In genomic region chr15:45314960-45315359, GRCh38 we compare ENCODE assay signal across 12 cellular contexts.
A peak's percentile ranks its signal among the peaks of the same experiment; 100 is the strongest.
DNase-seq lines count a peak whose midpoint lies in the region; ATAC-seq and TF ChIP-seq lines count a peak whose summit lies in the region.
"Had no signal": no experiment of that assay in that cellular context is flagged by ENCODE, and none has a peak within 500 bp of the region (broad histone marks: within the 10 kb centered on the region; RNA-seq: fewer than 3 reads in every experiment).

No MANE protein-coding gene starts in this region.

- no peaks in the 10 kb centered on the region for H3F3A ChIP-seq in GM23338 (replicated peaks; ENCODE audit: low read depth)
- H3F3A ChIP-seq in PC-3 (ENCODE audit: low read length, unreplicated experiment) = no peaks in the 10 kb centered on the region

- H3K9me3 Mint-ChIP-seq in GM23338 = no peaks in the 10 kb centered on the region; the same call in 2 of the 3 replicates

- no peaks in the 10 kb centered on the region for H3K27me3 ChIP-seq in GM23338 (ENCODE audit: insufficient read depth)
- 0 out of 2 replicates have a peak, but pooled peaks cover 3% of the 10 kb centered on the region for H3K27me3 ChIP-seq in PC-3 (ENCODE audit: low read length)

- DNase-seq in GM23338 (ENCODE audit: low spot score) (peak; percentile 78), PC-3 (peak; percentile 65), fibroblast of pulmonary artery (ENCODE audit: low read depth) (peak; percentile 13), pons (ENCODE audit: low spot score) (peak; percentile 69), DMS 273 treated with DMSO at 0.1 percent for 48 hours (lab: John Stamatoyannopoulos, UW) (no peak), NCI-H2107 treated with DMSO at 0.1 percent for 48 hours (lab: John Stamatoyannopoulos, UW; ENCODE audit: unreplicated experiment) (no peak), NCI-H2081 treated with DMSO at 0.1 percent for 48 hours (lab: John Stamatoyannopoulos, UW) (no peak), GM20000 (ENCODE audit: low spot score) (no peak)
- DNase-seq: activated CD8-positive, alpha-beta memory T cell treated with anti-CD3 and anti-CD28 coated beads, Interleukin-2, amount 50 U/mL, for 4 hours; KG1; naive B cell; NCI-H226 had no signal

- no peaks in the 10 kb centered on the region for H3K9me3 ChIP-seq in PC-3 (ENCODE audit: low read length)

- no TSS peak for BruUV-seq in PC-3 (replicated peaks; lab: Mats Ljungman, UMichigan)

- H3K36me3 Mint-ChIP-seq in GM23338 (ENCODE audit: low read depth) = no peaks in the 10 kb centered on the region
- H3K36me3 Mint-ChIP-seq: naive B cell had no signal

- H3K4me2 ChIP-seq in GM23338 (no peak overlapping the region), PC-3 (ENCODE audit: low read length) (peak overlapping the region; percentile 34; the same call in 1 of the 2 replicates)

- no peak overlapping the region for H3K27ac Mint-ChIP-seq in GM23338

- CTCF ChIA-PET in PC-3 (lab: Charles Lee) = interaction anchor here (0.6 to 0.7 kb wide), 2 partner anchors 87 to 89 kb away, joined by 3 to 4 read pairs; a partner anchor contains a TSS

- H3K4me3 Mint-ChIP-seq in GM23338 = no peak overlapping the region

- H3K9ac ChIP-seq in PC-3 (ENCODE audit: low read length) = no peak overlapping the region

- H3K27me3 Mint-ChIP-seq in GM23338 (ENCODE audit: insufficient read depth, low read depth, poor library complexity) = peaks cover 3% of the 10 kb centered on the region

- no peaks in the 10 kb centered on the region for H3K79me2 ChIP-seq in GM23338 (replicated peaks; ENCODE audit: insufficient read depth)
- no peaks in the 10 kb centered on the region for H3K79me2 ChIP-seq in PC-3 (ENCODE audit: low read length)

- H3K36me3 ChIP-seq in GM23338 (ENCODE audit: insufficient read depth) = no peaks in the 10 kb centered on the region
- H3K36me3 ChIP-seq in PC-3 (ENCODE audit: low read depth, low read length) = no peaks in the 10 kb centered on the region

- TF ChIP-seq CTCF in GM23338 (conservative IDR thresholded peaks at IDR 0.05; ENCODE audit: low read depth in 2 of 2) (peak; percentile 59 to 66), PC-3 (conservative IDR thresholded peaks at IDR 0.05; ENCODE audit: low read depth, low read length) (peak; percentile 50), fibroblast of pulmonary artery (IDR thresholded peaks at IDR 0.05; ENCODE audit: low read length, missing control alignments) (no peak), GM20000 (IDR thresholded peaks at IDR 0.05; ENCODE audit: extremely low read depth, missing control alignments) (no peak)

- ATAC-seq in GM23338 (peak; percentile 83), PC-3 (peak; percentile 80)

- H3K4me1 ChIP-seq in GM23338 (ENCODE audit: insufficient read depth) (no peaks in the 10 kb centered on the region), PC-3 (ENCODE audit: insufficient read depth, low read length) (no peaks in the 10 kb centered on the region)

- 0 out of 3 replicates have a peak, but pooled peaks cover 2% of the 10 kb centered on the region for H3K4me1 Mint-ChIP-seq in GM23338
- H3K4me1 Mint-ChIP-seq: naive B cell had no signal

- no peaks in the 10 kb centered on the region for H4K20me1 ChIP-seq in GM23338 (replicated peaks; ENCODE audit: insufficient read depth)
- no peaks in the 10 kb centered on the region for H4K20me1 ChIP-seq in PC-3 (ENCODE audit: low read length)

- H2AFZ ChIP-seq in GM23338 (peak overlapping the region; percentile 94), PC-3 (ENCODE audit: low read length) (peak overlapping the region; percentile 62)

- H3K27ac ChIP-seq in GM23338 (ENCODE audit: low read depth) = no peak overlapping the region
- no peak overlapping the region for H3K27ac ChIP-seq in PC-3 (ENCODE audit: low read length)

- intact Hi-C loops in PC-3 (cut with micrococcal nuclease) = no loop called here

- H3K4me3 ChIP-seq in GM23338 = no peak overlapping the region
- no peak overlapping the region for H3K4me3 ChIP-seq in PC-3 (ENCODE audit: low read length)
- no peak overlapping the region for H3K4me3 ChIP-seq in fibroblast of pulmonary artery (replicated peaks; ENCODE audit: low read depth, low read length)

- POLR2A ChIA-PET in PC-3 (lab: Charles Lee; ENCODE audit: unreplicated experiment) = no interaction called here

- H3K9me2 ChIP-seq in GM23338 (ENCODE audit: insufficient read depth) = no peaks in the 10 kb centered on the region
- H3K9me2 ChIP-seq in PC-3 (replicated peaks; ENCODE audit: low read length) = no peaks in the 10 kb centered on the region

TF ChIP-seq in GM23338, 12 proteins besides CTCF, POLR2A, EP300 and RAD21:
- TF ChIP-seq ZNF114 (CRISPR knock-in tag; IDR thresholded peaks at IDR 0.05) (no peak), POLR2AphosphoS5 (IDR thresholded peaks at IDR 0.05; ENCODE audit: low read depth) (no peak)

Comparison
In these comparisons a context has a peak if more than half of its experiments do, and no peak if none do; other contexts are left out.
1. DNase-seq: peak in GM23338 (single experiment), PC-3 (single experiment), fibroblast of pulmonary artery (single experiment) and pons (single experiment); none in DMS 273 treated with DMSO at 0.1 percent for 48 hours (single experiment), NCI-H2107 treated with DMSO at 0.1 percent for 48 hours (single experiment), NCI-H2081 treated with DMSO at 0.1 percent for 48 hours (single experiment) and GM20000 (single experiment).
2. CTCF ChIP-seq: peak in GM23338 (2 of 2) and PC-3 (single experiment); none in fibroblast of pulmonary artery (single experiment) and GM20000 (single experiment).